In the genomic region with DNA sequence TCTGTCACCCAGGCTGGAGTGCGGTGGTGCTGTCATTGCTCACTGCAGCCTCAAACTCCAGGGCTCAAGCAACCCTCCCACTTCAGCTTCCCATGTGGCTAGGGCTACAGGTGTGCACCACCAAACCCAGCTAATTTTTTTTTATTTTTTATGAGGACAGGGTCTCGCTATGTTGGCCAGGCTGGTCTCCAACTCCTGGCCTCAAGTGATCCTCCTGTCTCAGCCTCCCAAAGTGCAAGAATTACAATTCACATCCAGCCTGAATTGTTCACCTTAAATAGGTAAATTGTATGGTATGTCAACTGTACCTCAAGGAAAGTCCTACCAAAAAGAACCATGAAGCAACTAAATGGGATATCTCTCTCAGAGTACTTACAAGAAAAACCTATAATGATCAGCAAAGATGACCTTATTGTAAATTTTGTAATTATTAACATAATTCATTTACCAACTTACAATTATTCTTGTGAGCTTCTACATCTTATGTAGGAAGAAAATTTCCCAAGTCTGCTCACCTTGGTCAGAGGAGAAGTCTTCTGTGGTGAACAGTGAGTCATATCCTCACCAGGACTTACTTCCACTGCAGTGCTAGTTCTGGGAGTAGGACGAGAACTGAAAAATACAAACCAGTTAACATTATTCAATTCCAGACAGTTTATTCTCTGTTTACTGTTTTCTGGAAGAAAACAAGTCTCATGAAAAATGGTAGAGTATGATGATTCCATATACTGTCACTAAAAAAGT, we compare ENCODE assay signal across 24 cellular contexts. TPM values are rescaled to one million over a fixed set of nuclear protein-coding genes. Genes with fewer than 3 reads are reported as not detected.
DNase-seq lines count a peak whose midpoint lies in the region; ATAC-seq, FAIRE-seq and TF ChIP-seq lines count a peak whose summit lies in the region.
"Had no signal": no experiment of that assay in that cellular context is flagged by ENCODE, and none has a peak within 500 bp of the region (broad histone marks: within the 10 kb centered on the region; RNA-seq: fewer than 3 reads in every experiment).

No MANE protein-coding gene starts in this region.

- CTCF ChIA-PET in GM12878 (lab: Yijun Ruan, JAX) = interaction anchor here (1.0 to 3.5 kb wide), 4 partner anchors 10 to 283 kb away, joined by 3 to 14 read pairs (median 6); no protein-coding TSS in a partner anchor

- TF ChIP-seq CTCF in GM12878 (IDR thresholded peaks at IDR 0.05 in 2 of 3, conservative IDR thresholded peaks at IDR 0.05 in 1 of 3; ENCODE audit: control insufficient read depth in 2 of 3, extremely low read depth in 1 of 3, insufficient read depth in 1 of 3, low read depth in 3 of 3, low read length in 3 of 3) = no peak
- no peak for TF ChIP-seq CTCF in colonic mucosa (IDR thresholded peaks at IDR 0.05)
- TF ChIP-seq CTCF in suprapubic skin (IDR thresholded peaks at IDR 0.05) = no peak

- POLR2A ChIA-PET in GM12878 (lab: Charles Lee) = no interaction called here

- no peak overlapping the region for H3K4me2 ChIP-seq in GM12878 (ENCODE audit: control insufficient read depth, insufficient read depth)

- H3K4me1 ChIP-seq in GM12878 (ENCODE audit: control insufficient read depth, insufficient read depth, low read length) (no peaks in the 10 kb centered on the region), colonic mucosa (no peaks in the 10 kb centered on the region), suprapubic skin (no peaks in the 10 kb centered on the region)
- H3K4me1 ChIP-seq: esophagus squamous epithelium, thyroid gland had no signal

- no peaks in the 10 kb centered on the region for H3K36me3 ChIP-seq in GM12878 (ENCODE audit: control insufficient read depth in 2 of 2, insufficient read depth in 2 of 2, low read length in 1 of 2)
- H3K36me3 ChIP-seq in colonic mucosa = no peaks in the 10 kb centered on the region
- peaks cover 10% of the 10 kb centered on the region for H3K36me3 ChIP-seq in suprapubic skin

- no TSS peak for BruUV-seq in GM12878 (replicated peaks; lab: Mats Ljungman, UMichigan)

- DNase-seq in ELR (ENCODE audit: low read depth) (peak; percentile 62), NCI-H226 (peak; percentile 34), GM12878 (ENCODE audit: low read depth, low spot score) (no peak), glomerular visceral epithelial cell (ENCODE audit: extremely low spot score) (peak; percentile 28), DMS153 (lab: John Stamatoyannopoulos, UW) (no peak), colonic mucosa (no peak), suprapubic skin (ENCODE audit: low spot score in 2 of 2) (no peak)
- DNase-seq: activated CD8-positive, alpha-beta memory T cell treated with anti-CD3 and anti-CD28 coated beads for 24 hours; CD8-positive, alpha-beta T cell; DMS79 treated with DMSO at 0.1 percent for 48 hours; esophagus squamous epithelium; head of caudate nucleus; NCI-H1694 treated with DMSO at 0.1 percent for 48 hours; NCI-H345; occipital lobe; right cardiac atrium; T-helper 9 cell; thyroid gland had no signal

- no peak for TF ChIP-seq POLR2A in GM12878 (IDR thresholded peaks at IDR 0.05; ENCODE audit: low read depth, low read length)
- TF ChIP-seq POLR2A in suprapubic skin (IDR thresholded peaks at IDR 0.05) = no peak

- H3K27ac ChIP-seq in GM12878 (ENCODE audit: control insufficient read depth, insufficient read depth) (no peak overlapping the region), colonic mucosa (no peak overlapping the region), suprapubic skin (no peak overlapping the region)
- H3K27ac ChIP-seq: esophagus squamous epithelium, thyroid gland had no signal

- intact Hi-C loops in GM12878 (cut with micrococcal nuclease; ENCODE audit: unreplicated experiment) = no loop called here
- intact Hi-C loops in colonic mucosa (cut with DNase I) = no loop called here

- H2AFZ ChIP-seq in GM12878 (ENCODE audit: control insufficient read depth, low read depth, low read length) = no peak overlapping the region

- H3K4me3 ChIP-seq in GM12878 (no peak overlapping the region), colonic mucosa (no peak overlapping the region), suprapubic skin (no peak overlapping the region)
- H3K4me3 ChIP-seq: esophagus squamous epithelium, thyroid gland had no signal

- FAIRE-seq in GM12878 (lab: Jason Lieb, UNC) = peak; percentile 41
- FAIRE-seq: HTR-8/SVneo had no signal

- no peaks in the 10 kb centered on the region for H3K27me3 ChIP-seq in GM12878 (replicated peaks in 1 of 2; ENCODE audit: control insufficient read depth in 2 of 2, insufficient read depth in 2 of 2, low read length in 1 of 2)
- H3K27me3 ChIP-seq in colonic mucosa = no peaks in the 10 kb centered on the region
- no peaks in the 10 kb centered on the region for H3K27me3 ChIP-seq in suprapubic skin
- H3K27me3 ChIP-seq: esophagus squamous epithelium, thyroid gland had no signal

- H3K9ac ChIP-seq in GM12878 (ENCODE audit: control insufficient read depth, insufficient read depth, low read length) = no peak overlapping the region
- no peak overlapping the region for H3K9ac ChIP-seq in colonic mucosa (ENCODE audit: low read depth in 2 of 2, low read length in 2 of 2)

- no peak for TF ChIP-seq EP300 in GM12878 (IDR thresholded peaks at IDR 0.05; ENCODE audit: borderline replicate concordance in 1 of 2, control insufficient read depth in 1 of 2, low read depth in 2 of 2, low read length in 2 of 2)
- no peak for TF ChIP-seq EP300 in suprapubic skin (IDR thresholded peaks at IDR 0.05)

- H4K20me1 ChIP-seq in GM12878 (ENCODE audit: control insufficient read depth, insufficient read depth) = no peaks in the 10 kb centered on the region

- H3K79me2 ChIP-seq in GM12878 (ENCODE audit: control insufficient read depth, insufficient read depth, low read length) = no peaks in the 10 kb centered on the region

- no peak for ATAC-seq in GM12878
- no peak for ATAC-seq in HG03039 (IDR thresholded peaks at IDR 0.05; ENCODE audit: unreplicated experiment)
- ATAC-seq: activated CD4-positive, CD25-positive, alpha-beta regulatory T cell treated with anti-CD3 and anti-CD28 coated beads, Interleukin-2, amount 50 U/mL, for 24 hours; CD8-positive, alpha-beta T cell; Panc1; right cardiac atrium; SK-N-SH treated with all-trans-retinoic acid at 6 μM for 48 hours; stimulated activated memory B cell treated with anti-CD40 and anti-IgM and Interleukin-4, amounts not matched to agents 10 μg/mL and 1 μg/mL and 100 μg/mL, for 72 hours had no signal

- RAD21 ChIA-PET in GM12878 (lab: Charles Lee; ENCODE audit: unreplicated experiment) = interaction anchor here (1.2 kb wide), 1 partner anchor 160 kb away, joined by 4 read pairs; no protein-coding TSS in a partner anchor

- SMC1A ChIA-PET in GM12878 (lab: Charles Lee; ENCODE audit: uncharacterized antibody, unreplicated experiment) = interaction anchor here (0.6 to 2.3 kb wide), 4 partner anchors 12 to 192 kb away, joined by 3 to 9 read pairs (median 3); no protein-coding TSS in a partner anchor

- WGBS in GM12878 (ENCODE audit: insufficient coverage, insufficient replicate concordance, low lambda C conversion rate, missing lambda C conversion rate) = 63% methylated on average over 3 of the region's 3 CpGs
- WGBS in suprapubic skin = 91% methylated on average over 3 of the region's 3 CpGs

- in situ Hi-C loops in GM12878 (cut with MboI) = no loop called here

- TF ChIP-seq RAD21 in GM12878 (IDR thresholded peaks at IDR 0.05; ENCODE audit: insufficient read depth, low read depth, low read length) = no peak

- H3K9me3 ChIP-seq in GM12878 (replicated peaks; ENCODE audit: control insufficient read depth, insufficient read depth, low read length) = no peaks in the 10 kb centered on the region
- H3K9me3 ChIP-seq in colonic mucosa = no peaks in the 10 kb centered on the region
- no peaks in the 10 kb centered on the region for H3K9me3 ChIP-seq in suprapubic skin
- H3K9me3 ChIP-seq: esophagus squamous epithelium, thyroid gland had no signal

RNA-seq across cellular contexts. Expression of gene ULK4, which starts 54.4 kb away (rescaled TPM):
- 62.6 and 63.8 TPM in 2 replicates for total RNA-seq in GM12878 (2013; cell fraction: nucleolus; rRNA removed)
- total RNA-seq in GM12878 (2014; rRNA removed) = 7.6 and 7.9 TPM in 2 replicates
- total RNA-seq in GM12878 (2014; rRNA removed; fragmentation: Illumina TruSeq; extraction: Trizol) = 7.1 and 9.1 TPM in 2 replicates
- 6.1 and 6.2 TPM in 2 replicates for total RNA-seq in GM12878 (2021)
- polyA plus RNA-seq in GM12878 (2011; ENCODE audit: low read depth) = 3.7 TPM
- polyA plus RNA-seq in GM12878 (2011; rRNA removed) = 3.6 and 3.8 TPM in 2 replicates
- polyA plus RNA-seq in GM12878 (2011; cell fraction: cytosol; rRNA removed) = 1.7 and 1.9 TPM in 2 replicates
- polyA plus RNA-seq in GM12878 (2011; cell fraction: nucleus; rRNA removed) = 4.9 and 6.1 TPM in 2 replicates
- 1.9 and 2.5 TPM in 2 replicates for polyA plus RNA-seq in GM12878 (2012)
- polyA plus RNA-seq in GM12878 (2014; fragmentation: Illumina TruSeq; extraction: Trizol) = 3.5 and 6.8 TPM in 2 replicates
- polyA plus RNA-seq in GM12878 (2014; fragmentation: Nextera tagmentation; extraction: Ambion mirVana) = 1 to 10 TPM; 4.5 to 6.4 TPM
- polyA plus RNA-seq in GM12878 (2014; rRNA removed) = 3.9 and 6.2 TPM in 2 replicates
- polyA plus RNA-seq in GM12878 (2016; fragmentation: Nextera tagmentation; extraction: Ambion mirVana) = 1 to 10 TPM; 7.0 to 7.6 TPM
- polyA minus RNA-seq in GM12878 (2011; rRNA and poly(A)+ RNA removed) = 6.2 and 7.2 TPM in 2 replicates
- 0.80 and 2.2 TPM in 2 replicates for polyA minus RNA-seq in GM12878 (2011; cell fraction: cytosol; rRNA and poly(A)+ RNA removed)
- polyA minus RNA-seq in GM12878 (2011; cell fraction: nucleus; rRNA and poly(A)+ RNA removed) = 12.0 and 16.6 TPM in 2 replicates
- 1 to 10 TPM; 4.4 to 8.3 TPM for total RNA-seq in colonic mucosa
- total RNA-seq in suprapubic skin = 10 to 100 TPM; 11.7 to 21.7 (median 16.6) TPM

Comparison
In these comparisons a context has a peak if more than half of its experiments do, and no peak if none do; other contexts are left out.
1. DNase-seq: peak in ELR (single experiment), NCI-H226 (single experiment) and glomerular visceral epithelial cell (single experiment); none in GM12878 (single experiment), DMS153 (single experiment), colonic mucosa (single experiment) and suprapubic skin (0 of 2).